Comparison of ENCODE assay signal across 27 cellular contexts in genomic region chr3:97388774-97389173, GRCh38.
"Had no signal": no experiment of that assay in that cellular context is flagged by ENCODE, and none has a peak within 500 bp of the region (broad histone marks: within the 10 kb centered on the region; RNA-seq: fewer than 3 reads in every experiment).

No MANE protein-coding gene starts in this region.

- DNase-seq: activated CD4-positive, alpha-beta memory T cell treated with anti-CD3 and anti-CD28 coated beads, Interleukin-2, amount 10 ng/mL, durations not matched to agents 7 days and 5 days; activated CD4-positive, alpha-beta T cell treated with anti-CD3 and anti-CD28 coated beads for 1 hour; activated CD4-positive, alpha-beta T cell treated with anti-CD3 and anti-CD28 coated beads for 36 hours; activated CD4-positive, alpha-beta T cell treated with anti-CD3 and anti-CD28 coated beads for 48 hours; activated CD4-positive, alpha-beta T cell treated with anti-CD3 and anti-CD28 coated beads, Interleukin-2, amount 10 ng/mL, durations not matched to agents 7 days and 5 days; activated CD4-positive, alpha-beta T cell treated with anti-CD3 and anti-CD28 coated beads, Interleukin-2, amount 50 U/mL, for 48 hours; activated CD4-positive, CD25-positive, alpha-beta regulatory T cell; activated CD8-positive, alpha-beta memory T cell treated with anti-CD3 and anti-CD28 coated beads for 24 hours; activated CD8-positive, alpha-beta memory T cell treated with anti-CD3 and anti-CD28 coated beads, Interleukin-2, amount 10 ng/mL, durations not matched to agents 7 days and 5 days; activated CD8-positive, alpha-beta memory T cell treated with anti-CD3 and anti-CD28 coated beads, Interleukin-2, amount 50 U/mL, for 48 hours; activated CD8-positive, alpha-beta T cell treated with anti-CD3 and anti-CD28 coated beads, Interleukin-2, amount 10 ng/mL, durations not matched to agents 7 days and 5 days; activated effector memory CD4-positive, alpha-beta T cell treated with anti-CD3 and anti-CD28 coated beads, Interleukin-2, amount 50 U/mL, for 16 hours; activated gamma-delta T cell treated with Interleukin-2 at 50 U/mL for 16 hours; activated naive CD4-positive, alpha-beta T cell; activated naive CD4-positive, alpha-beta T cell treated with anti-CD3 and anti-CD28 coated beads for 36 hours; activated naive CD4-positive, alpha-beta T cell treated with anti-CD3 and anti-CD28 coated beads, Interleukin-2, amount 50 U/mL, for 16 hours; activated naive CD8-positive, alpha-beta T cell treated with anti-CD3 and anti-CD28 coated beads for 36 hours; activated T-cell treated with anti-CD3 and anti-CD28 coated beads, Interleukin-2, amount 50 U/mL, for 24 hours; activated T-cell treated with anti-CD3 and anti-CD28 coated beads, Interleukin-2, amount 50 U/mL, for 48 hours; adrenal gland; amniotic stem cell; aorta; central memory CD4-positive, alpha-beta T cell; T-helper 1 cell; T-helper 2 cell; T-helper 9 cell had no signal

- H3K27me3 ChIP-seq: adrenal gland had no signal

- H3K36me3 ChIP-seq: adrenal gland had no signal

- H3K27ac ChIP-seq: adrenal gland, VCaP had no signal

- H3K4me3 ChIP-seq: adrenal gland had no signal

- H3K4me1 ChIP-seq: adrenal gland had no signal

- H3K9me3 ChIP-seq: adrenal gland had no signal
